ENCODE assay signal across 1 cellular context in the genomic region with DNA sequence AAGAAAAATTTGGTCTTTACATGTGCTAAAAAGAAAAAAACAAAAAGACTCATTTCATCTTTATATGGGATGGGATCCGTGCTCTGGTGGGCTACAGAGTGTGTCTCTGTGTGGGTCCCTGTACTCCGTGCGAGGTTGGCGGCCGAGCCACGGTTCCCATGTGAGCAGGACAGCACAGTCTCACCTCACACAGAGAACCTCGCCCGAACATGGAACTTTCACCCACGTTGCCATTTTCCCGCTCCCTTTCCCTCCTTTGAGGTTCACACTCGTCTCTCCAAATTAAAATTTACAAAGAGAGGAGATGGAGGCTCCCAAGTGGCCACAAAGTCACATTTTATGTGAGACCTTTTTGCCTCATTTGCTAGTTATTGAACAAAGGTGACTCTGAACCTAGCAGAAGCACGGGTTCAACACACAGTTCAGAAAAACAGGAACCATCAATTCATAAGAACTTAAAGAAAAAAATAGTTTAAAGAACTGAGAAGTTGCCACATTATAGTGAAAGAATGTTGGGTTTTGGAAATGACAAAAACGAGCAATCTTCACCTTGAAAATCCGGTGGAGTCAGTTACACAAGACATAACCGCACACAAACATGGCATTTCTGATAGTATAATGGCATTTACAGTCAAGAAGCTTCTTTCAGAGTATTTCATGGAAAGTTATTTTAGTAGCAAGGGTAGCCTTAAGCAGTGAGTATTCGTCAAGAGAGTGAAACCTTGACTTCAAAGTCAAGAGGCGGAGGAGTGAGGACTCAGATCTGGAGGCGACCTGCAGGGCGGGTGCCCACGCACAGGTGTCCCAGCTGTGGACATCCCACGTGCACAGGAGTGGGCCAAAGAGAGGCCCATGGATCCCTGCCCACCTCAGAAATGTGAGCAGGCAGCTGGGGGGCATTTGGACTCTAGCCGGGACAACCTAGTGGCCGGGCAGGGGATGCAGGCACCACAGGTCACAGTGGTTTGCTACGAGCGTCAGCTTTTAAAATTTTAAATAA.
A peak's percentile ranks its signal among the peaks of the same experiment; 100 is the strongest.
TF ChIP-seq lines count a peak whose summit lies in the region.

No MANE protein-coding gene starts in this region.

TF ChIP-seq in H1, 55 proteins besides CTCF, POLR2A, EP300 and RAD21:
- TF ChIP-seq, protein P1, sequence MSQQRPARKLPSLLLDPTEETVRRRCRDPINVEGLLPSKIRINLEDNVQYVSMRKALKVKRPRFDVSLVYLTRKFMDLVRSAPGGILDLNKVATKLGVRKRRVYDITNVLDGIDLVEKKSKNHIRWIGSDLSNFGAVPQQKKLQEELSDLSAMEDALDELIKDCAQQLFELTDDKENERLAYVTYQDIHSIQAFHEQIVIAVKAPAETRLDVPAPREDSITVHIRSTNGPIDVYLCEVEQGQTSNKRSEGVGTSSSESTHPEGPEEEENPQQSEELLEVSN (IDR thresholded peaks at IDR 0.05) = peak; percentile 50; the same call in 1 of the 2 replicates
